ENCODE assay signal across 10 cellular contexts in the genomic region with DNA sequence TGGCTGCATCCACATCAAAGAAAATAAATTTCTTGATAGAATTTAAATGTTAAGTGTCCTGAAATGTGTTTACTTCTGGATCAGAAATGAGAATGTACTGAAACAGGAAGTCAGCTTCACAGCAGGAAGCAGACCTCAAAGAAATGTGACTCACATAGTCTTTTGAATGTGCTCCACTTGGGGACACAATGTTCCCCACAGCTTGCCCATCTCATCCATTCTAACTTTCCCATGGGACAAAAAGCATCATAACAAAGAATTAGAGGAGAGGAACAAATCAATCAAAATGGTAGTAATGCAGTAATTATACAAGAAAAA.
A peak's percentile ranks its signal among the peaks of the same experiment; 100 is the strongest.
DNase-seq lines count a peak whose midpoint lies in the region; ATAC-seq and TF ChIP-seq lines count a peak whose summit lies in the region.
"Had no signal": no experiment of that assay in that cellular context is flagged by ENCODE, and none has a peak within 500 bp of the region (broad histone marks: within the 10 kb centered on the region; RNA-seq: fewer than 3 reads in every experiment).

No MANE protein-coding gene starts in this region.

- H3K36me3 Mint-ChIP-seq in activated CD8-positive, alpha-beta T cell treated with anti-CD3 and anti-CD28 coated beads for 36 hours (ENCODE audit: low read depth), result no peaks in the 10 kb centered on the region
- H3K36me3 Mint-ChIP-seq: mesothelial cell of epicardium had no signal

- TF ChIP-seq RAD21 in SK-N-SH (IDR thresholded peaks at IDR 0.05; ENCODE audit: low read length), result no peak

- H2AFZ ChIP-seq in SK-N-SH (ENCODE audit: low read depth), result peak overlapping the region; percentile 64

- no peaks in the 10 kb centered on the region for H3K9me2 ChIP-seq in SK-N-SH

- H3K4me3 ChIP-seq in SK-N-SH (ENCODE audit: low read depth in 2 of 2, low read length in 1 of 2) (no peak overlapping the region), suprapubic skin (no peak overlapping the region)

- no peaks in the 10 kb centered on the region for H3K27me3 Mint-ChIP-seq in activated CD8-positive, alpha-beta T cell treated with anti-CD3 and anti-CD28 coated beads for 36 hours

- H3K4me1 ChIP-seq in SK-N-SH (ENCODE audit: control insufficient read depth in 1 of 2, insufficient read depth in 2 of 2, low read depth in 1 of 2, low read length in 1 of 2) (no peaks in the 10 kb centered on the region), suprapubic skin (peaks cover 35% of the 10 kb centered on the region)

- H3F3A ChIP-seq in SK-N-SH (replicated peaks; ENCODE audit: insufficient read depth), result no peaks in the 10 kb centered on the region

- CTCF ChIA-PET in SK-N-SH (lab: Yijun Ruan, JAX), result no interaction called here
- CTCF ChIA-PET in activated CD8-positive, alpha-beta T cell treated with anti-CD3 and anti-CD28 coated beads for 36 hours (lab: Charles Lee), result interaction anchor here (1.0 to 1.6 kb wide), 3 partner anchors 9 to 30 kb away, joined by 3 to 11 read pairs (median 3); no protein-coding TSS in a partner anchor

- H3K27ac ChIP-seq in SK-N-SH (ENCODE audit: low read depth in 2 of 2, low read length in 1 of 2), result no peak overlapping the region
- H3K27ac ChIP-seq in suprapubic skin, result peak overlapping the region; percentile 90

- H3K9ac ChIP-seq in SK-N-SH, result no peak overlapping the region

- no peaks in the 10 kb centered on the region for H3K9me3 ChIP-seq in SK-N-SH
- H3K9me3 ChIP-seq in suprapubic skin, result no peaks in the 10 kb centered on the region

- no peak for TF ChIP-seq POLR2A in suprapubic skin (IDR thresholded peaks at IDR 0.05)

- no peak for DNase-seq in SK-N-SH
- no peak for DNase-seq in activated CD8-positive, alpha-beta T cell treated with anti-CD3 and anti-CD28 coated beads for 36 hours
- no peak for DNase-seq in Right ventricle myocardium superior
- DNase-seq in suprapubic skin (ENCODE audit: low spot score in 2 of 2), result no peak
- no peak for DNase-seq in NCI-H1092 treated with DMSO at 0.1 percent for 48 hours (lab: John Stamatoyannopoulos, UW)
- DNase-seq: NCI-H446 treated with DMSO at 0.1 percent for 48 hours had no signal

- intact Hi-C loops in activated CD8-positive, alpha-beta T cell treated with anti-CD3 and anti-CD28 coated beads for 36 hours (cut with micrococcal nuclease), result no loop called here
- intact Hi-C loops in Right ventricle myocardium superior (cut with DNase I), result no loop called here

- no peaks in the 10 kb centered on the region for H3K9me3 Mint-ChIP-seq in activated CD8-positive, alpha-beta T cell treated with anti-CD3 and anti-CD28 coated beads for 36 hours
- H3K9me3 Mint-ChIP-seq: mesothelial cell of epicardium had no signal

- no peak overlapping the region for H3K4me2 ChIP-seq in SK-N-SH

- POLR2A ChIA-PET in SK-N-SH (lab: Yijun Ruan, JAX), result no interaction called here
- POLR2A ChIA-PET in activated CD8-positive, alpha-beta T cell treated with anti-CD3 and anti-CD28 coated beads for 36 hours (lab: Charles Lee), result interaction anchor here (1.4 kb wide), 1 partner anchor 85 kb away, joined by 4 read pairs; a partner anchor contains a TSS

- H4K20me1 ChIP-seq in SK-N-SH (ENCODE audit: insufficient read depth), result no peaks in the 10 kb centered on the region

- H3K27me3 ChIP-seq in SK-N-SH (ENCODE audit: insufficient read depth) (no peaks in the 10 kb centered on the region), suprapubic skin (no peaks in the 10 kb centered on the region)

- no peaks in the 10 kb centered on the region for H3K36me3 ChIP-seq in SK-N-SH (replicated peaks in 1 of 2; ENCODE audit: control insufficient read depth in 1 of 2, insufficient read depth in 2 of 2, low read length in 1 of 2)
- H3K36me3 ChIP-seq in suprapubic skin, result no peaks in the 10 kb centered on the region

- H3K4me1 Mint-ChIP-seq in activated CD8-positive, alpha-beta T cell treated with anti-CD3 and anti-CD28 coated beads for 36 hours (ENCODE audit: low read depth), result peaks cover 30% of the 10 kb centered on the region

- peak overlapping the region; percentile 79 for H3K27ac Mint-ChIP-seq in activated CD8-positive, alpha-beta T cell treated with anti-CD3 and anti-CD28 coated beads for 36 hours
- H3K27ac Mint-ChIP-seq: mesothelial cell of epicardium had no signal

- ATAC-seq in SK-N-SH treated with all-trans-retinoic acid at 6 μM for 48 hours (no peak), Right ventricle myocardium superior (ENCODE audit: poor library complexity) (peak; percentile 83), GM18868 (IDR thresholded peaks at IDR 0.05; ENCODE audit: unreplicated experiment) (no peak), HG03442 (IDR thresholded peaks at IDR 0.05; ENCODE audit: unreplicated experiment) (no peak)
- peak; percentile 89 for ATAC-seq in activated CD8-positive, alpha-beta T cell treated with anti-CD3 and anti-CD28 coated beads for 36 hours

- TF ChIP-seq EP300 in SK-N-SH (IDR thresholded peaks at IDR 0.05; ENCODE audit: borderline replicate concordance in 1 of 2, low read depth in 1 of 2, low read length in 1 of 2) (no peak), suprapubic skin (IDR thresholded peaks at IDR 0.05) (no peak)

- no peaks in the 10 kb centered on the region for H3K79me2 ChIP-seq in SK-N-SH (ENCODE audit: insufficient read depth)

- H3K4me3 Mint-ChIP-seq in activated CD8-positive, alpha-beta T cell treated with anti-CD3 and anti-CD28 coated beads for 36 hours, result peak overlapping the region; percentile 53
- H3K4me3 Mint-ChIP-seq: mesothelial cell of epicardium had no signal

- TF ChIP-seq CTCF in SK-N-SH (IDR thresholded peaks at IDR 0.05) (no peak), suprapubic skin (IDR thresholded peaks at IDR 0.05) (no peak)
- no peak for TF ChIP-seq CTCF in activated CD8-positive, alpha-beta T cell treated with anti-CD3 and anti-CD28 coated beads for 36 hours (IDR thresholded peaks at IDR 0.05)

TF ChIP-seq in SK-N-SH, 30 proteins besides CTCF, POLR2A, EP300 and RAD21:
- TF ChIP-seq, protein P1, sequence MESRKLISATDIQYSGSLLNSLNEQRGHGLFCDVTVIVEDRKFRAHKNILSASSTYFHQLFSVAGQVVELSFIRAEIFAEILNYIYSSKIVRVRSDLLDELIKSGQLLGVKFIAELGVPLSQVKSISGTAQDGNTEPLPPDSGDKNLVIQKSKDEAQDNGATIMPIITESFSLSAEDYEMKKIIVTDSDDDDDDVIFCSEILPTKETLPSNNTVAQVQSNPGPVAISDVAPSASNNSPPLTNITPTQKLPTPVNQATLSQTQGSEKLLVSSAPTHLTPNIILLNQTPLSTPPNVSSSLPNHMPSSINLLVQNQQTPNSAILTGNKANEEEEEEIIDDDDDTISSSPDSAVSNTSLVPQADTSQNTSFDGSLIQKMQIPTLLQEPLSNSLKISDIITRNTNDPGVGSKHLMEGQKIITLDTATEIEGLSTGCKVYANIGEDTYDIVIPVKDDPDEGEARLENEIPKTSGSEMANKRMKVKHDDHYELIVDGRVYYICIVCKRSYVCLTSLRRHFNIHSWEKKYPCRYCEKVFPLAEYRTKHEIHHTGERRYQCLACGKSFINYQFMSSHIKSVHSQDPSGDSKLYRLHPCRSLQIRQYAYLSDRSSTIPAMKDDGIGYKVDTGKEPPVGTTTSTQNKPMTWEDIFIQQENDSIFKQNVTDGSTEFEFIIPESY (IDR thresholded peaks at IDR 0.05; ENCODE audit: borderline replicate concordance, low read depth), result no peak
- TF ChIP-seq RCOR1 (IDR thresholded peaks at IDR 0.05; ENCODE audit: low read length) (no peak), SIN3A (IDR thresholded peaks at IDR 0.05; ENCODE audit: borderline replicate concordance, low read depth, low read length) (no peak), GABPA (IDR thresholded peaks at IDR 0.05; ENCODE audit: low read depth) (peak; percentile 29; the same call in 1 of the 2 replicates), TAF1 (IDR thresholded peaks at IDR 0.05; ENCODE audit: borderline replicate concordance, low read depth, low read length) (no peak), MEF2A (IDR thresholded peaks at IDR 0.05; ENCODE audit: borderline replicate concordance, low read depth) (no peak), JUND (IDR thresholded peaks at IDR 0.05) (no peak)

TF ChIP-seq in SK-N-SH treated with all-trans-retinoic acid at 6 μM for 48 hours, 23 proteins besides CTCF, POLR2A, EP300 and RAD21 (continues in another document):
- TF ChIP-seq, protein P2, sequence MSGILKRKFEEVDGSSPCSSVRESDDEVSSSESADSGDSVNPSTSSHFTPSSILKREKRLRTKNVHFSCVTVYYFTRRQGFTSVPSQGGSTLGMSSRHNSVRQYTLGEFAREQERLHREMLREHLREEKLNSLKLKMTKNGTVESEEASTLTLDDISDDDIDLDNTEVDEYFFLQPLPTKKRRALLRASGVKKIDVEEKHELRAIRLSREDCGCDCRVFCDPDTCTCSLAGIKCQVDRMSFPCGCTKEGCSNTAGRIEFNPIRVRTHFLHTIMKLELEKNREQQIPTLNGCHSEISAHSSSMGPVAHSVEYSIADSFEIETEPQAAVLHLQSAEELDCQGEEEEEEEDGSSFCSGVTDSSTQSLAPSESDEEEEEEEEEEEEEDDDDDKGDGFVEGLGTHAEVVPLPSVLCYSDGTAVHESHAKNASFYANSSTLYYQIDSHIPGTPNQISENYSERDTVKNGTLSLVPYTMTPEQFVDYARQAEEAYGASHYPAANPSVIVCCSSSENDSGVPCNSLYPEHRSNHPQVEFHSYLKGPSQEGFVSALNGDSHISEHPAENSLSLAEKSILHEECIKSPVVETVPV (CRISPR knock-in tag; IDR thresholded peaks at IDR 0.05), result no peak
- no peak for TF ChIP-seq ZNF565 (CRISPR knock-in tag; conservative IDR thresholded peaks at IDR 0.05; ENCODE audit: low read depth)
- no peak for TF ChIP-seq ZNF8 (CRISPR knock-in tag; IDR thresholded peaks at IDR 0.05)
- no peak for TF ChIP-seq GLIS3 (CRISPR knock-in tag; IDR thresholded peaks at IDR 0.05)
- TF ChIP-seq, protein P3, sequence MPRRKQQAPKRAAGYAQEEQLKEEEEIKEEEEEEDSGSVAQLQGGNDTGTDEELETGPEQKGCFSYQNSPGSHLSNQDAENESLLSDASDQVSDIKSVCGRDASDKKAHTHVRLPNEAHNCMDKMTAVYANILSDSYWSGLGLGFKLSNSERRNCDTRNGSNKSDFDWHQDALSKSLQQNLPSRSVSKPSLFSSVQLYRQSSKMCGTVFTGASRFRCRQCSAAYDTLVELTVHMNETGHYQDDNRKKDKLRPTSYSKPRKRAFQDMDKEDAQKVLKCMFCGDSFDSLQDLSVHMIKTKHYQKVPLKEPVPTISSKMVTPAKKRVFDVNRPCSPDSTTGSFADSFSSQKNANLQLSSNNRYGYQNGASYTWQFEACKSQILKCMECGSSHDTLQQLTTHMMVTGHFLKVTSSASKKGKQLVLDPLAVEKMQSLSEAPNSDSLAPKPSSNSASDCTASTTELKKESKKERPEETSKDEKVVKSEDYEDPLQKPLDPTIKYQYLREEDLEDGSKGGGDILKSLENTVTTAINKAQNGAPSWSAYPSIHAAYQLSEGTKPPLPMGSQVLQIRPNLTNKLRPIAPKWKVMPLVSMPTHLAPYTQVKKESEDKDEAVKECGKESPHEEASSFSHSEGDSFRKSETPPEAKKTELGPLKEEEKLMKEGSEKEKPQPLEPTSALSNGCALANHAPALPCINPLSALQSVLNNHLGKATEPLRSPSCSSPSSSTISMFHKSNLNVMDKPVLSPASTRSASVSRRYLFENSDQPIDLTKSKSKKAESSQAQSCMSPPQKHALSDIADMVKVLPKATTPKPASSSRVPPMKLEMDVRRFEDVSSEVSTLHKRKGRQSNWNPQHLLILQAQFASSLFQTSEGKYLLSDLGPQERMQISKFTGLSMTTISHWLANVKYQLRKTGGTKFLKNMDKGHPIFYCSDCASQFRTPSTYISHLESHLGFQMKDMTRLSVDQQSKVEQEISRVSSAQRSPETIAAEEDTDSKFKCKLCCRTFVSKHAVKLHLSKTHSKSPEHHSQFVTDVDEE (CRISPR knock-in tag; IDR thresholded peaks at IDR 0.05), result no peak

Comparison
In these comparisons a context has a peak if more than half of its experiments do, and no peak if none do; other contexts are left out.
1. ATAC-seq: peak in activated CD8-positive, alpha-beta T cell treated with anti-CD3 and anti-CD28 coated beads for 36 hours (single experiment) and Right ventricle myocardium superior (single experiment); none in SK-N-SH treated with all-trans-retinoic acid at 6 μM for 48 hours (single experiment), GM18868 (single experiment) and HG03442 (single experiment).